In the genomic region with DNA sequence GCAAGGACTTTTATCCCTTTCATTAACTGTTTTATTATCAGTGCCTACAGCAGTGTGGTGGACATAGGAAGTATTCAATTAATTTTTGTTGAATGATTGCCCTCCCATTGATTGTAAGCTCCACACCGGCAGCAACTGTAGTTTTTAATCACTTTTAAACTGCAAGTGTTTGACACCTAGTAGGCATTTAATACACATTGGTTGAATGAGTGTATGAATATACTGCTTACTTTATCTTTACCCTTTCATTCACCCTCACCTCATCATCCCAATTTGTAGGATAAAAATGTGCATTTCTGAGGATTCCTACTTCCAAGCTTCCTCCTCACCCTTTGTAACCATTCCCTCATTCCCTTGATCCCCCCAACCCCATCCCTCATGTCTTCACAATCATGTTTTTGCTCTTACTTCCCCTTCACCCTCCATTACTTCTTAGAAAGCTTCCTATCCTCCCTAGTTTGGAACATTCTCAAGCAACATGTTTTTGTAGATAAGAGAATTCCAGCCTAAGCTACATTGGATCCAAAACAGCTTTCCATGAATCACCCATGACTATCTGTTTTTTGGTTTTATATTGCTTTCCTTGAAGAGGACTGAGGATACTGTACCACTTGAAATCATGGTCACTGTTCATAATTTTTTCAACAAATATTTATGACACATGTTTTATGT, we compare ENCODE assay signal across 1 cellular context.
TF ChIP-seq lines count a peak whose summit lies in the region.

No MANE protein-coding gene starts in this region.

TF ChIP-seq in IMR-90, 13 proteins besides CTCF, POLR2A, EP300 and RAD21:
- TF ChIP-seq MAZ (IDR thresholded peaks at IDR 0.05; ENCODE audit: borderline replicate concordance, low read depth, low read length) (no peak), NFE2L2 (IDR thresholded peaks at IDR 0.05; ENCODE audit: low read depth, low read length) (no peak), BHLHE40 (IDR thresholded peaks at IDR 0.05; ENCODE audit: low read depth, low read length) (no peak), CHD1 (IDR thresholded peaks at IDR 0.05; ENCODE audit: low read depth, low read length) (no peak), RFX5 (IDR thresholded peaks at IDR 0.05; ENCODE audit: low read depth, low read length) (no peak), FOS (IDR thresholded peaks at IDR 0.05; ENCODE audit: low read depth, low read length) (no peak), SMC3 (IDR thresholded peaks at IDR 0.05; ENCODE audit: low read depth, low read length) (no peak), RCOR1 (IDR thresholded peaks at IDR 0.05; ENCODE audit: insufficient replicate concordance, low read length) (no peak), MAFK (IDR thresholded peaks at IDR 0.05; ENCODE audit: low read depth, low read length) (no peak), CEBPB (IDR thresholded peaks at IDR 0.05; ENCODE audit: low read depth, low read length) (no peak), MXI1 (IDR thresholded peaks at IDR 0.05; ENCODE audit: borderline replicate concordance, low read depth, low read length) (no peak)
- TF ChIP-seq, protein P1, sequence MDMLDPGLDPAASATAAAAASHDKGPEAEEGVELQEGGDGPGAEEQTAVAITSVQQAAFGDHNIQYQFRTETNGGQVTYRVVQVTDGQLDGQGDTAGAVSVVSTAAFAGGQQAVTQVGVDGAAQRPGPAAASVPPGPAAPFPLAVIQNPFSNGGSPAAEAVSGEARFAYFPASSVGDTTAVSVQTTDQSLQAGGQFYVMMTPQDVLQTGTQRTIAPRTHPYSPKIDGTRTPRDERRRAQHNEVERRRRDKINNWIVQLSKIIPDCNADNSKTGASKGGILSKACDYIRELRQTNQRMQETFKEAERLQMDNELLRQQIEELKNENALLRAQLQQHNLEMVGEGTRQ (IDR thresholded peaks at IDR 0.05; ENCODE audit: low read depth, low read length) = no peak
- TF ChIP-seq, protein P2, sequence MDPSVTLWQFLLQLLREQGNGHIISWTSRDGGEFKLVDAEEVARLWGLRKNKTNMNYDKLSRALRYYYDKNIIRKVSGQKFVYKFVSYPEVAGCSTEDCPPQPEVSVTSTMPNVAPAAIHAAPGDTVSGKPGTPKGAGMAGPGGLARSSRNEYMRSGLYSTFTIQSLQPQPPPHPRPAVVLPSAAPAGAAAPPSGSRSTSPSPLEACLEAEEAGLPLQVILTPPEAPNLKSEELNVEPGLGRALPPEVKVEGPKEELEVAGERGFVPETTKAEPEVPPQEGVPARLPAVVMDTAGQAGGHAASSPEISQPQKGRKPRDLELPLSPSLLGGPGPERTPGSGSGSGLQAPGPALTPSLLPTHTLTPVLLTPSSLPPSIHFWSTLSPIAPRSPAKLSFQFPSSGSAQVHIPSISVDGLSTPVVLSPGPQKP (IDR thresholded peaks at IDR 0.05; ENCODE audit: borderline replicate concordance, low read depth, low read length) = no peak
